In the genomic region with DNA sequence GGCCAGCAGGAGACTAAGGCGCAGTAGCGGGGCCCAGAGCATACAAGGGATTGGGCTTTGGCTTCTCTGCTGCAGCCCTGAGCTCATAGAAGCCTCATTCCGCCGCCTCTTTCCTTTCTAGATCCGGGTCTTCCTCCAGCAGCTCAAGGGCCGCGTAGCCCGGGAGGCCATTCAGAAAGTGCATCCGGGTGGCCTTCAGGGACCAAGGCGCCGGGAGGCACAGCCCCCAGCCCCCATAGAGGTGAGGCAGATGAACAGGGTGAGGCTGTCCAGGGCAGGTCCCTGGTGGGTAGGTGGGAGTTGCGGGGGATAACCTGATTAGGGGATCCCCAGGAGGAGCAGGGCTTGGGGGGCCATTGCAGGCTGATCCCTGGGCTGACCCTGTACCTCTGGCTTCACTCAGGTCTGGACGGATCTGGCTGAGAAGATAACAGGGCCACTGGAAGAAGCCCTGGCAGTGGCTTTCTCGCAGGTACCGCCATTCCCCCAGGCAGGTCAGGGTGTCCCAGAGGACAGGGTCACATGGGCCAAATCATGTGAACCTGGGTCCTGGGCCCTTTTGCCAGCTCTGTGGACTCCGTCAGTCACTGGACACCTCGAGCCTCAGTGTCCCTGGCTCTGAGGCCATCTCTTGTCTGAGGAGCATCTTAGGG, we compare ENCODE assay signal across 8 cellular contexts. TPM values are rescaled to one million over a fixed set of nuclear protein-coding genes. Genes with fewer than 3 reads are reported as not detected.
DNase-seq lines count a peak whose midpoint lies in the region; ATAC-seq and TF ChIP-seq lines count a peak whose summit lies in the region.

No MANE protein-coding gene starts in this region.

- H3K9me3 ChIP-seq in PC-3 (ENCODE audit: low read length) = no peaks in the 10 kb centered on the region
- no peaks in the 10 kb centered on the region for H3K9me3 ChIP-seq in prostate gland

- H3K27me3 ChIP-seq in PC-3 (ENCODE audit: low read length) = no peaks in the 10 kb centered on the region
- H3K27me3 ChIP-seq in prostate gland (replicated peaks; ENCODE audit: insufficient read depth) = no peaks in the 10 kb centered on the region

- H3F3A ChIP-seq in PC-3 (ENCODE audit: low read length, unreplicated experiment) = no peaks in the 10 kb centered on the region

- CTCF ChIA-PET in PC-3 (lab: Charles Lee) = interaction anchor here (0.5 to 2.6 kb wide), 5 partner anchors 7 to 397 kb away, joined by 6 to 19 read pairs (median 14); partner anchors contain the start of genes MAP2K7 and TIMM44

- H3K4me3 ChIP-seq in GM08714 (ENCODE audit: low read length) (peak overlapping the region; percentile 47; the same call in 1 of the 2 replicates), PC-3 (ENCODE audit: low read length) (peak overlapping the region; percentile 69), prostate gland (peak overlapping the region; percentile 30 to 84)

- intact Hi-C loops in PC-3 (cut with micrococcal nuclease) = loop anchor here (2.0 kb wide), 1 partner anchor 53 kb away; no protein-coding TSS in a partner anchor
- intact Hi-C loops in prostate gland (cut with DNase I) = no loop called here

- TSS peak; percentile 77 for BruUV-seq in PC-3 (replicated peaks; lab: Mats Ljungman, UMichigan)

- 0 out of 2 replicates have a peak, but pooled peaks cover 4% of the 10 kb centered on the region for H4K20me1 ChIP-seq in PC-3 (ENCODE audit: low read length)

- WGBS in prostate gland = 40% methylated on average over 16 of the region's 17 CpGs

- no peak for DNase-seq in PC-3
- DNase-seq in epithelial cell of prostate (ENCODE audit: low read depth, low spot score) = no peak
- no peak for DNase-seq in prostate gland (ENCODE audit: low spot score)
- DNase-seq in DMS153 (lab: John Stamatoyannopoulos, UW) = no peak
- no peak for DNase-seq in superior temporal gyrus (ENCODE audit: extremely low spot score)
- DNase-seq in cerebellum (ENCODE audit: low spot score) = no peak
- no peak for DNase-seq in RKO (ENCODE audit: low spot score)

- H3K36me3 ChIP-seq in PC-3 (ENCODE audit: low read depth, low read length) (no peaks in the 10 kb centered on the region; the same call in 1 of the 2 replicates), prostate gland (peaks cover 7 to 10% of the 10 kb centered on the region in 2 donors)

- H3K4me1 ChIP-seq in PC-3 (ENCODE audit: insufficient read depth, low read length) = peaks cover 35% of the 10 kb centered on the region
- H3K4me1 ChIP-seq in prostate gland (replicated peaks) = peaks cover 4% of the 10 kb centered on the region

- H3K4me2 ChIP-seq in PC-3 (ENCODE audit: low read length) = peak overlapping the region; percentile 89

- no peak for TF ChIP-seq CTCF in PC-3 (conservative IDR thresholded peaks at IDR 0.05; ENCODE audit: low read depth, low read length)
- no peak for TF ChIP-seq CTCF in prostate gland (IDR thresholded peaks at IDR 0.05)

- H3K27ac ChIP-seq in PC-3 (ENCODE audit: low read length) (peak overlapping the region; percentile 77), epithelial cell of prostate (peak overlapping the region; percentile 85), prostate gland (peak overlapping the region; percentile 93 to 96)

- no peak for TF ChIP-seq POLR2A in prostate gland (IDR thresholded peaks at IDR 0.05)

- POLR2A ChIA-PET in PC-3 (lab: Charles Lee; ENCODE audit: unreplicated experiment) = interaction anchor here (0.5 to 1.5 kb wide), 3 partner anchors 7 to 114 kb away, joined by 3 to 20 read pairs (median 4); no protein-coding TSS in a partner anchor

- peak overlapping the region; percentile 88 for H2AFZ ChIP-seq in PC-3 (ENCODE audit: low read length)

- peaks cover 9% of the 10 kb centered on the region; the same call in 1 of the 2 replicates for H3K79me2 ChIP-seq in PC-3 (ENCODE audit: low read length)

- H3K9me2 ChIP-seq in PC-3 (replicated peaks; ENCODE audit: low read length) = no peaks in the 10 kb centered on the region

- ATAC-seq in PC-3 = no peak

- H3K9ac ChIP-seq in PC-3 (ENCODE audit: low read length) = peak overlapping the region; percentile 55

RNA-seq across cellular contexts. Expression of gene SNAPC2, which starts 1.3 kb away (rescaled TPM):
- total RNA-seq in PC-3 (2014; rRNA removed) (40.1 and 61.7 TPM in 2 replicates), prostate gland (10 to 100 TPM; 37.4 to 95.0 TPM), cerebellum (4.6 TPM)

RNA-seq across cellular contexts. Expression of gene CTXN1, which starts 4.5 kb away (rescaled TPM):
- total RNA-seq in PC-3 (2014; rRNA removed) (11.4 and 40.3 TPM in 2 replicates), prostate gland (10 to 100 TPM in 1 of 2 donors, 1 to 10 TPM in 1; 5.0 to 37.1 TPM), cerebellum (10.3 TPM)

RNA-seq across cellular contexts. Expression of gene TGFBR3L, which starts 6.8 kb away (rescaled TPM):
- 10.5 and 15.5 TPM in 2 replicates for total RNA-seq in PC-3 (2014; rRNA removed)
- 1 to 10 TPM in 1 of 2 donors, not detected in 1; 3.2 TPM for total RNA-seq in prostate gland
- not detected for total RNA-seq in cerebellum

RNA-seq across cellular contexts. Expression of gene MAP2K7, which starts 17.8 kb away (rescaled TPM):
- total RNA-seq in PC-3 (2014; rRNA removed) (39.3 and 40.5 TPM in 2 replicates), prostate gland (10 to 100 TPM; 21.6 to 45.2 TPM), cerebellum (8.5 TPM)

RNA-seq across cellular contexts. Expression of gene TIMM44, which starts 22.0 kb away (rescaled TPM):
- total RNA-seq in PC-3 (2014; rRNA removed) (191 and 262 TPM in 2 replicates), prostate gland (10 to 100 TPM; 47.3 to 83.4 TPM), cerebellum (36.4 TPM)
